In genomic region chr15:28834957-28835585, GRCh38 we compare ENCODE assay signal across 15 cellular contexts. TPM values are rescaled to one million over a fixed set of nuclear protein-coding genes. Genes with fewer than 3 reads are reported as not detected.
"Had no signal": no experiment of that assay in that cellular context is flagged by ENCODE, and none has a peak within 500 bp of the region (broad histone marks: within the 10 kb centered on the region; RNA-seq: fewer than 3 reads in every experiment).

No MANE protein-coding gene starts in this region.

RNA-seq across cellular contexts. Expression of gene GOLGA6L7, which starts 13.4 kb away (rescaled TPM):
- total RNA-seq: activated B cell treated with CpG ODN at 0.5 μM for 24 hours; activated CD4-positive, alpha-beta memory T cell treated with anti-CD3 and anti-CD28 coated beads for 36 hours; activated CD4-positive, alpha-beta memory T cell treated with anti-CD3 and anti-CD28 coated beads, Interleukin-2, amount 10 ng/mL, durations not matched to agents 7 days and 5 days; activated CD4-positive, alpha-beta T cell treated with anti-CD3 and anti-CD28 coated beads for 36 hours; activated CD4-positive, alpha-beta T cell treated with anti-CD3 and anti-CD28 coated beads, Interleukin-2, amount 10 ng/mL, durations not matched to agents 24 days and 14 days; activated CD4-positive, alpha-beta T cell treated with anti-CD3 and anti-CD28 coated beads, Interleukin-2, amount 10 ng/mL, durations not matched to agents 7 days and 5 days; activated CD8-positive, alpha-beta memory T cell treated with anti-CD3 and anti-CD28 coated beads for 36 hours; activated CD8-positive, alpha-beta memory T cell treated with anti-CD3 and anti-CD28 coated beads, Interleukin-2, amount 10 ng/mL, durations not matched to agents 7 days and 5 days; activated CD8-positive, alpha-beta T cell treated with anti-CD3 and anti-CD28 coated beads for 36 hours; activated CD8-positive, alpha-beta T cell treated with anti-CD3 and anti-CD28 coated beads, Interleukin-2, amount 10 ng/mL, durations not matched to agents 7 days and 5 days; T-cell; T-helper 1 cell treated with Interleukin-12 subunit alpha and Interleukin-12 subunit beta and Interleukin-4 antibody, amounts not matched to agents 30 ng/mL and 1 ng/mL, for 36 hours; T-helper 17 cell; T-helper 2 cell treated with Interferon-gamma antibody and Interleukin-4, amounts not matched to agents 100 ng/mL and 5 ng/mL, for 36 hours; WTC11 had no signal

RNA-seq across cellular contexts. Expression of gene APBA2, which starts 50.7 kb away (rescaled TPM):
- total RNA-seq: activated B cell treated with CpG ODN at 0.5 μM for 24 hours had no signal
